Comparison of ENCODE assay signal across 1 cellular context in the genomic region with DNA sequence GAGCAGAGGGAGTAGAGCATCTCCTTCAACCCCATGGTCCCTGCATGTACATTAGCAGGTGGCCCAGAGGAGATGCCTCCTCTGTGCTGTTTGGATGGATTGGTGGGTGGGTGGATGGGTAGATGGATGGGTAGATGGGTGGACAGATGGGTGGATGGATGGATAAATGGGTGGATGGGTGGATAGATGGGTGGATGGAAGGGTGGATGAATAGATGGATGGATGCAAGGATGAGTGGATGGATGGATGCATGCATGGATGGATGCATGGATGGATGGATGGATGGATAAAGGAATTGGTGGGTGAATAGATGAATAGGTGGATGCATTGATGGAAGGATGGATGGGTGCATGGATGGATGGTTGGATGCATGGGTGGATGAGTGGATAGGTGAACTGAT.
TF ChIP-seq lines count a peak whose summit lies in the region.
"Not testable (repeated sequence)": the region's sequence is repeated elsewhere in the genome, so short reads cannot be mapped to it uniquely, and the experiment has no call there.

No MANE protein-coding gene starts in this region.

TF ChIP-seq in HepG2, 621 proteins besides CTCF, POLR2A, EP300 and RAD21:
- TF ChIP-seq IKZF1 (IDR thresholded peaks at IDR 0.05), result peak; percentile 64; the same call in 1 of the 2 replicates
- TF ChIP-seq TRIM22 (IDR thresholded peaks at IDR 0.05), result 0 out of 2 replicates have a peak, but pooled peaks have one; percentile 27
- 0 out of 2 replicates have a peak, but pooled peaks have one; percentile 60 for TF ChIP-seq NONO (IDR thresholded peaks at IDR 0.05)
- not testable (repeated sequence) for TF ChIP-seq NONO (CRISPR knock-in tag; conservative IDR thresholded peaks at IDR 0.05)
